In genomic region chr16:28041615-28042014, GRCh38 we compare ENCODE assay signal across 8 cellular contexts. TPM values are rescaled to one million over a fixed set of nuclear protein-coding genes. Genes with fewer than 3 reads are reported as not detected.
"Had no signal": no experiment of that assay in that cellular context is flagged by ENCODE, and none has a peak within 500 bp of the region (broad histone marks: within the 10 kb centered on the region; RNA-seq: fewer than 3 reads in every experiment).

No MANE protein-coding gene starts in this region.

- DNase-seq: H9, HCEC 1CT had no signal

- H3K9me3 Mint-ChIP-seq: GM23338, H9 had no signal

- FAIRE-seq: H1, H54, HTR-8/SVneo, K562 had no signal

- H3K4me3 Mint-ChIP-seq: GM23338, H9 had no signal

- H3K4me3 ChIP-seq: GM23338, K562 had no signal

- H3K27ac Mint-ChIP-seq: GM23338, H9 had no signal

- ATAC-seq: K562 had no signal

- H3K4me1 Mint-ChIP-seq: GM23338 had no signal

- H2AFZ ChIP-seq: GM23338 had no signal

- H3K4me2 ChIP-seq: GM23338 had no signal

RNA-seq across cellular contexts. Expression of gene GSG1L, which starts 21.9 kb away (rescaled TPM):
- total RNA-seq: HT-29, K562 had no signal
- polyA plus RNA-seq: K562 had no signal
